2 cellular contexts compared by ENCODE assay signal in genomic region chr6:149563928-149564325, GRCh38.
TF ChIP-seq lines count a peak whose summit lies in the region.

No MANE protein-coding gene starts in this region.

TF ChIP-seq in A549, 52 proteins besides CTCF, POLR2A, EP300 and RAD21 (continued from another document):
- TF ChIP-seq PBX3 (IDR thresholded peaks at IDR 0.05), result no peak

TF ChIP-seq in HEK293, 187 proteins besides CTCF, POLR2A, EP300 and RAD21 (continued from another document and continues in another):
- TF ChIP-seq ZNF704 (tag by site-specific recombination; IDR thresholded peaks at IDR 0.05) (no peak), ZNF26 (tag by site-specific recombination; IDR thresholded peaks at IDR 0.05) (no peak), ZNF843 (tag by site-specific recombination; IDR thresholded peaks at IDR 0.05) (peak; percentile 44; the same call in 1 of the 2 replicates), ZNF521 (tag by site-specific recombination; IDR thresholded peaks at IDR 0.05) (no peak), ZNF624 (tag by site-specific recombination; IDR thresholded peaks at IDR 0.05) (no peak), ZNF324 (tag by site-specific recombination; IDR thresholded peaks at IDR 0.05) (no peak), ZNF76 (tag by site-specific recombination; IDR thresholded peaks at IDR 0.05; ENCODE audit: borderline replicate concordance, low read depth) (no peak), ZBTB49 (tag by site-specific recombination; IDR thresholded peaks at IDR 0.05; ENCODE audit: low read depth) (no peak), PRDM4 (tag by site-specific recombination; IDR thresholded peaks at IDR 0.05) (no peak), GLI4 (tag by site-specific recombination; IDR thresholded peaks at IDR 0.05) (no peak), ZNF626 (tag by site-specific recombination; IDR thresholded peaks at IDR 0.05) (no peak), ZNF433 (tag by site-specific recombination; IDR thresholded peaks at IDR 0.05; ENCODE audit: low read depth) (no peak), ZNF239 (tag by site-specific recombination; IDR thresholded peaks at IDR 0.05) (no peak), ZNF560 (tag by site-specific recombination; IDR thresholded peaks at IDR 0.05; ENCODE audit: borderline replicate concordance) (no peak), SP7 (tag by site-specific recombination; IDR thresholded peaks at IDR 0.05) (peak; percentile 51; the same call in 1 of the 2 replicates), ZNF121 (tag by site-specific recombination; IDR thresholded peaks at IDR 0.05) (no peak), OSR2 (tag by site-specific recombination; IDR thresholded peaks at IDR 0.05) (peak; percentile 51), ZNF404 (tag by site-specific recombination; IDR thresholded peaks at IDR 0.05) (no peak), HOXC10 (CRISPR knock-in tag; IDR thresholded peaks at IDR 0.05) (no peak), ZSCAN5A (tag by site-specific recombination; IDR thresholded peaks at IDR 0.05) (no peak), SCRT2 (tag by site-specific recombination; IDR thresholded peaks at IDR 0.05) (no peak), ZNF398 (tag by site-specific recombination; IDR thresholded peaks at IDR 0.05) (no peak), EGR2 (tag by site-specific recombination; IDR thresholded peaks at IDR 0.05; ENCODE audit: low read depth) (no peak), ZNF639 (tag by site-specific recombination; IDR thresholded peaks at IDR 0.05) (peak; percentile 62; the same call in 1 of the 2 replicates), ZNF302 (tag by site-specific recombination; IDR thresholded peaks at IDR 0.05; ENCODE audit: low read depth) (no peak), ZNF792 (tag by site-specific recombination; IDR thresholded peaks at IDR 0.05) (no peak), ZNF10 (tag by site-specific recombination; IDR thresholded peaks at IDR 0.05) (no peak), SP2 (tag by site-specific recombination; IDR thresholded peaks at IDR 0.05) (no peak), ZNF221 (tag by site-specific recombination; IDR thresholded peaks at IDR 0.05; ENCODE audit: borderline replicate concordance) (no peak), ZFP37 (tag by site-specific recombination; IDR thresholded peaks at IDR 0.05) (no peak), ZNF211 (tag by site-specific recombination; IDR thresholded peaks at IDR 0.05; ENCODE audit: low read depth) (no peak), PRDM6 (tag by site-specific recombination; IDR thresholded peaks at IDR 0.05) (peak; percentile 87), GFI1B (tag by site-specific recombination; IDR thresholded peaks at IDR 0.05) (no peak), ZNF335 (tag by site-specific recombination; conservative IDR thresholded peaks at IDR 0.05) (no peak), ZNF18 (tag by site-specific recombination; IDR thresholded peaks at IDR 0.05) (no peak), ZNF394 (tag by site-specific recombination; IDR thresholded peaks at IDR 0.05; ENCODE audit: borderline replicate concordance) (no peak), ZNF426 (tag by site-specific recombination; IDR thresholded peaks at IDR 0.05) (no peak), HIC1 (tag by site-specific recombination; IDR thresholded peaks at IDR 0.05) (no peak), KLF1 (tag by site-specific recombination; IDR thresholded peaks at IDR 0.05) (no peak)
